In the genomic region with DNA sequence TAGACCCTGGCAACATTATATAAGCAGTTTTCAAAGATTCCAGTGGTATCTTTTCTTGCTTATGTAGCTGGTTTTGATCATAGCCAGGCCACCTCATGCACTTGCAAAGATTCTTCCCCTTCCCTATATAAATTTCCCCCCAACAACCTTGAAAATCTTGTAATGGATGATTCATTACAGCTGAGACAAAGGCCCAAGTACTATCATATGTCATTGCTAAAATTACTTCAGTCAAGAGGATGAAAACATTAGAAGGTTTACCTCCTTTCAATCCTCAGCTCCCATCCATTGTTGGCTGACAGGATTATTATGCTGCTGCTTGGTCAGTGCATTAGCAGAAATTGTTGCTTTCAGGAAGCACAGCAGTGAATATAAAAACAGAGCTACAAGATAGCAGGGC, we compare ENCODE assay signal across 26 cellular contexts. TPM values are rescaled to one million over a fixed set of nuclear protein-coding genes. Genes with fewer than 3 reads are reported as not detected.
DNase-seq lines count a peak whose midpoint lies in the region; ATAC-seq and TF ChIP-seq lines count a peak whose summit lies in the region.
"Had no signal": no experiment of that assay in that cellular context is flagged by ENCODE, and none has a peak within 500 bp of the region (broad histone marks: within the 10 kb centered on the region; RNA-seq: fewer than 3 reads in every experiment).

No MANE protein-coding gene starts in this region.

- H3K27me3 ChIP-seq in foreskin keratinocyte (no peaks in the 10 kb centered on the region), transverse colon (no peaks in the 10 kb centered on the region)
- H3K27me3 ChIP-seq: BE2C, pancreas, uterus had no signal

- TF ChIP-seq CTCF in foreskin keratinocyte (conservative IDR thresholded peaks at IDR 0.05): no peak
- no peak for TF ChIP-seq CTCF in transverse colon (IDR thresholded peaks at IDR 0.05)

- ATAC-seq in foreskin keratinocyte (peak; percentile 35), GM19452 (IDR thresholded peaks at IDR 0.05; ENCODE audit: unreplicated experiment) (no peak), GM19023 (IDR thresholded peaks at IDR 0.05; ENCODE audit: unreplicated experiment) (no peak)
- ATAC-seq: WTC11 had no signal

- no peak for TF ChIP-seq EP300 in transverse colon (IDR thresholded peaks at IDR 0.05; ENCODE audit: low read depth)

- H3K36me3 ChIP-seq in transverse colon: no peaks in the 10 kb centered on the region
- H3K36me3 ChIP-seq: BE2C, pancreas, uterus had no signal

- H3K4me1 ChIP-seq in foreskin keratinocyte (peaks cover 17% of the 10 kb centered on the region), transverse colon (peaks cover 4 to 27% (median 13%) of the 10 kb centered on the region in 4 donors)
- H3K4me1 ChIP-seq: BE2C, uterus had no signal

- intact Hi-C loops in transverse colon (cut with DNase I; ENCODE audit: low total_unique reads): no loop called here

- no peak overlapping the region for H3K4me3 ChIP-seq in transverse colon
- H3K4me3 ChIP-seq: pancreas, smooth muscle cell, uterus had no signal

- in situ Hi-C loops in transverse colon (cut with MboI; ENCODE audit: low pct_ligation_motif_present in 1 of 4, low pct_unique_long_range_greater_than_20kb in 1 of 4, low sequenced_read_pairs in 3 of 4): no loop called here

- H3K9me3 ChIP-seq in transverse colon: no peaks in the 10 kb centered on the region
- H3K9me3 ChIP-seq: BE2C, pancreas, uterus had no signal

- no peak for TF ChIP-seq POLR2A in transverse colon (IDR thresholded peaks at IDR 0.05)

- no peak overlapping the region for H3K27ac ChIP-seq in foreskin keratinocyte
- H3K27ac ChIP-seq in transverse colon: peak overlapping the region in 3 of 4 donors; percentile 4 to 61 (median 46)
- H3K27ac ChIP-seq: uterus had no signal

- DNase-seq in NCI-H748 (lab: John Stamatoyannopoulos, UW; ENCODE audit: unreplicated experiment) (peak; percentile 45), NCI-H748 treated with DMSO at 0.1 percent for 48 hours (lab: John Stamatoyannopoulos, UW) (no peak), NCI-H774 (lab: John Stamatoyannopoulos, UW) (peak; percentile 16), foreskin keratinocyte (no peak), transverse colon (no peak), SHP77 treated with DMSO at 0.1 percent for 48 hours (lab: John Stamatoyannopoulos, UW) (no peak)
- DNase-seq: activated CD8-positive, alpha-beta memory T cell treated with anti-CD3 and anti-CD28 coated beads, Interleukin-2, amount 50 U/mL, for 48 hours; BE2C; DMS79 treated with DMSO at 0.1 percent for 48 hours; kidney glomerular epithelial cell; naive B cell; NCI-H524 treated with DMSO at 0.1 percent for 48 hours; pancreas; stimulated activated CD4-positive, alpha-beta T cell treated with anti-CD3 and anti-CD28 coated beads, Interleukin-2, amount 100 ng/mL, for 24 hours; substantia nigra; SW 1271; T1000; uterus had no signal

RNA-seq across cellular contexts. Expression of gene ARHGEF38, which starts 7.9 kb away (rescaled TPM):
- total RNA-seq in foreskin keratinocyte: not detected in 2 replicates
- polyA plus RNA-seq in foreskin keratinocyte: not detected in 2 replicates
- 10 to 100 TPM in 3 of 4 donors, 1 to 10 TPM in 1; 2.6 to 18.1 (median 15.6) TPM for total RNA-seq in transverse colon
- total RNA-seq: activated T-helper 2 cell treated with anti-CD3 and anti-CD28 coated beads, Interferon-gamma antibody, Interleukin-2, Interleukin-4, amounts not matched to agents 10 μg/mL and 5 μg/mL and 100 μg/mL, durations not matched to agents 14 hours and 24 hours and 36 hours; endothelial cell of umbilical vein; LHCN-M2; OCI-LY7; smooth muscle cell; WTC11 had no signal
- polyA plus RNA-seq: endothelial cell of umbilical vein had no signal

Comparison
In these comparisons a context has a peak if more than half of its experiments do, and no peak if none do; other contexts are left out.
1. DNase-seq: peak in NCI-H748 (single experiment) and NCI-H774 (single experiment); none in NCI-H748 treated with DMSO at 0.1 percent for 48 hours (single experiment), foreskin keratinocyte (0 of 2), transverse colon (single experiment) and SHP77 treated with DMSO at 0.1 percent for 48 hours (single experiment).